Comparison of ENCODE assay signal across 1 cellular context in genomic region chr3:38454179-38454883, GRCh38.
TF ChIP-seq lines count a peak whose summit lies in the region.

No MANE protein-coding gene starts in this region.

TF ChIP-seq in HepG2, 621 proteins besides CTCF, POLR2A, EP300 and RAD21 (continued from another document and continues in another):
- TF ChIP-seq, protein P1, sequence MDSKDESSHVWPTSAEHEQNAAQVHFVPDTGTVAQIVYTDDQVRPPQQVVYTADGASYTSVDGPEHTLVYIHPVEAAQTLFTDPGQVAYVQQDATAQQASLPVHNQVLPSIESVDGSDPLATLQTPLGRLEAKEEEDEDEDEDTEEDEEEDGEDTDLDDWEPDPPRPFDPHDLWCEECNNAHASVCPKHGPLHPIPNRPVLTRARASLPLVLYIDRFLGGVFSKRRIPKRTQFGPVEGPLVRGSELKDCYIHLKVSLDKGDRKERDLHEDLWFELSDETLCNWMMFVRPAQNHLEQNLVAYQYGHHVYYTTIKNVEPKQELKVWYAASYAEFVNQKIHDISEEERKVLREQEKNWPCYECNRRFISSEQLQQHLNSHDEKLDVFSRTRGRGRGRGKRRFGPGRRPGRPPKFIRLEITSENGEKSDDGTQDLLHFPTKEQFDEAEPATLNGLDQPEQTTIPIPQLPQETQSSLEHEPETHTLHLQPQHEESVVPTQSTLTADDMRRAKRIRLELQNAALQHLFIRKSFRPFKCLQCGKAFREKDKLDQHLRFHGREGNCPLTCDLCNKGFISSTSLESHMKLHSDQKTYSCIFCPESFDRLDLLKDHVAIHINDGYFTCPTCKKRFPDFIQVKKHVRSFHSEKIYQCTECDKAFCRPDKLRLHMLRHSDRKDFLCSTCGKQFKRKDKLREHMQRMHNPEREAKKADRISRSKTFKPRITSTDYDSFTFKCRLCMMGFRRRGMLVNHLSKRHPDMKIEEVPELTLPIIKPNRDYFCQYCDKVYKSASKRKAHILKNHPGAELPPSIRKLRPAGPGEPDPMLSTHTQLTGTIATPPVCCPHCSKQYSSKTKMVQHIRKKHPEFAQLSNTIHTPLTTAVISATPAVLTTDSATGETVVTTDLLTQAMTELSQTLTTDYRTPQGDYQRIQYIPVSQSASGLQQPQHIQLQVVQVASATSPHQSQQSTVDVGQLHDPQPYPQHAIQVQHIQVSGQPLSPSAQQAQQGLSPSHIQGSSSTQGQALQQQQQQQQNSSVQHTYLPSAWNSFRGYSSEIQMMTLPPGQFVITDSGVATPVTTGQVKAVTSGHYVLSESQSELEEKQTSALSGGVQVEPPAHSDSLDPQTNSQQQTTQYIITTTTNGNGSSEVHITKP (CRISPR knock-in tag; IDR thresholded peaks at IDR 0.05; ENCODE audit: low read depth) = no peak
- TF ChIP-seq HOXA9 (CRISPR knock-in tag; IDR thresholded peaks at IDR 0.05; ENCODE audit: borderline replicate concordance) = no peak
- TF ChIP-seq ZNF766 (CRISPR knock-in tag; IDR thresholded peaks at IDR 0.05; ENCODE audit: borderline replicate concordance) = no peak
- no peak for TF ChIP-seq HNF1A (IDR thresholded peaks at IDR 0.05; ENCODE audit: low read depth)
- no peak for TF ChIP-seq HNF1A (CRISPR knock-in tag; IDR thresholded peaks at IDR 0.05; ENCODE audit: borderline replicate concordance)
- peak; percentile 70 for TF ChIP-seq AGO1 (IDR thresholded peaks at IDR 0.05; ENCODE audit: low read depth, low read length, poor library complexity, severe bottlenecking)
- TF ChIP-seq, protein P2, sequence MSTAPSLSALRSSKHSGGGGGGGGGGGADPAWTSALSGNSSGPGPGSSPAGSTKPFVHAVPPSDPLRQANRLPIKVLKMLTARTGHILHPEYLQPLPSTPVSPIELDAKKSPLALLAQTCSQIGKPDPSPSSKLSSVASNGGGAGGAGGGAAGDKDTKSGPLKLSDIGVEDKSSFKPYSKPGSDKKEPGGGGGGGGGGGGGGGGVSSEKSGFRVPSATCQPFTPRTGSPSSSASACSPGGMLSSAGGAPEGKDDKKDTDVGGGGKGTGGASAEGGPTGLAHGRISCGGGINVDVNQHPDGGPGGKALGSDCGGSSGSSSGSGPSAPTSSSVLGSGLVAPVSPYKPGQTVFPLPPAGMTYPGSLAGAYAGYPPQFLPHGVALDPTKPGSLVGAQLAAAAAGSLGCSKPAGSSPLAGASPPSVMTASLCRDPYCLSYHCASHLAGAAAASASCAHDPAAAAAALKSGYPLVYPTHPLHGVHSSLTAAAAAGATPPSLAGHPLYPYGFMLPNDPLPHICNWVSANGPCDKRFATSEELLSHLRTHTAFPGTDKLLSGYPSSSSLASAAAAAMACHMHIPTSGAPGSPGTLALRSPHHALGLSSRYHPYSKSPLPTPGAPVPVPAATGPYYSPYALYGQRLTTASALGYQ (CRISPR knock-in tag; IDR thresholded peaks at IDR 0.05) = no peak
- no peak for TF ChIP-seq EHMT2 (IDR thresholded peaks at IDR 0.05; ENCODE audit: borderline replicate concordance, low read depth, low read length)
- TF ChIP-seq SATB2 (CRISPR knock-in tag; IDR thresholded peaks at IDR 0.05) = no peak
- no peak for TF ChIP-seq KIAA2018 (CRISPR knock-in tag; IDR thresholded peaks at IDR 0.05; ENCODE audit: borderline replicate concordance)
- no peak for TF ChIP-seq SOX5 (CRISPR knock-in tag; IDR thresholded peaks at IDR 0.05; ENCODE audit: borderline replicate concordance)
- peak; percentile 41; the same call in 1 of the 2 replicates for TF ChIP-seq ZNF501 (CRISPR knock-in tag; IDR thresholded peaks at IDR 0.05)
- no peak for TF ChIP-seq GPBP1L1 (CRISPR knock-in tag; IDR thresholded peaks at IDR 0.05)
- no peak for TF ChIP-seq ZKSCAN5 (CRISPR knock-in tag; IDR thresholded peaks at IDR 0.05)
- no peak for TF ChIP-seq ZC3H4 (CRISPR knock-in tag; IDR thresholded peaks at IDR 0.05; ENCODE audit: borderline replicate concordance)
- TF ChIP-seq, protein P3, sequence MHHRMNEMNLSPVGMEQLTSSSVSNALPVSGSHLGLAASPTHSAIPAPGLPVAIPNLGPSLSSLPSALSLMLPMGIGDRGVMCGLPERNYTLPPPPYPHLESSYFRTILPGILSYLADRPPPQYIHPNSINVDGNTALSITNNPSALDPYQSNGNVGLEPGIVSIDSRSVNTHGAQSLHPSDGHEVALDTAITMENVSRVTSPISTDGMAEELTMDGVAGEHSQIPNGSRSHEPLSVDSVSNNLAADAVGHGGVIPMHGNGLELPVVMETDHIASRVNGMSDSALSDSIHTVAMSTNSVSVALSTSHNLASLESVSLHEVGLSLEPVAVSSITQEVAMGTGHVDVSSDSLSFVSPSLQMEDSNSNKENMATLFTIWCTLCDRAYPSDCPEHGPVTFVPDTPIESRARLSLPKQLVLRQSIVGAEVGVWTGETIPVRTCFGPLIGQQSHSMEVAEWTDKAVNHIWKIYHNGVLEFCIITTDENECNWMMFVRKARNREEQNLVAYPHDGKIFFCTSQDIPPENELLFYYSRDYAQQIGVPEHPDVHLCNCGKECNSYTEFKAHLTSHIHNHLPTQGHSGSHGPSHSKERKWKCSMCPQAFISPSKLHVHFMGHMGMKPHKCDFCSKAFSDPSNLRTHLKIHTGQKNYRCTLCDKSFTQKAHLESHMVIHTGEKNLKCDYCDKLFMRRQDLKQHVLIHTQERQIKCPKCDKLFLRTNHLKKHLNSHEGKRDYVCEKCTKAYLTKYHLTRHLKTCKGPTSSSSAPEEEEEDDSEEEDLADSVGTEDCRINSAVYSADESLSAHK (CRISPR knock-in tag; IDR thresholded peaks at IDR 0.05; ENCODE audit: borderline replicate concordance) = no peak
- peak; percentile 65 for TF ChIP-seq ZFY (CRISPR knock-in tag; IDR thresholded peaks at IDR 0.05)
- TF ChIP-seq KDM5B (CRISPR knock-in tag; IDR thresholded peaks at IDR 0.05; ENCODE audit: borderline replicate concordance) = no peak; the same call in 1 of the 2 replicates
- no peak for TF ChIP-seq ZBTB8A (CRISPR knock-in tag; IDR thresholded peaks at IDR 0.05; ENCODE audit: borderline replicate concordance, low read depth)
- TF ChIP-seq ZNF260 (CRISPR knock-in tag; IDR thresholded peaks at IDR 0.05; ENCODE audit: borderline replicate concordance, low read depth) = no peak
- no peak for TF ChIP-seq SP1 (IDR thresholded peaks at IDR 0.05)
- TF ChIP-seq SP1 (CRISPR knock-in tag; IDR thresholded peaks at IDR 0.05) = no peak
- TF ChIP-seq PCBP2 (optimal IDR thresholded peaks at IDR 0.05; ENCODE audit: low read depth, low read length, poor library complexity, severe bottlenecking) = no peak
- TF ChIP-seq PHF8 (CRISPR knock-in tag; IDR thresholded peaks at IDR 0.05) = 0 out of 2 replicates have a peak, but pooled peaks have one; percentile 16
- no peak for TF ChIP-seq ZNF432 (CRISPR knock-in tag; IDR thresholded peaks at IDR 0.05; ENCODE audit: borderline replicate concordance)
- TF ChIP-seq ZFP1 (CRISPR knock-in tag; IDR thresholded peaks at IDR 0.05) = no peak
- no peak for TF ChIP-seq NFKB2 (CRISPR knock-in tag; IDR thresholded peaks at IDR 0.05; ENCODE audit: borderline replicate concordance)
- TF ChIP-seq ZNF777 (CRISPR knock-in tag; IDR thresholded peaks at IDR 0.05) = no peak
- TF ChIP-seq HNF1B (CRISPR knock-in tag; IDR thresholded peaks at IDR 0.05) = no peak
- TF ChIP-seq ZNF326 (CRISPR knock-in tag; IDR thresholded peaks at IDR 0.05; ENCODE audit: borderline replicate concordance) = no peak
